In the genomic region with DNA sequence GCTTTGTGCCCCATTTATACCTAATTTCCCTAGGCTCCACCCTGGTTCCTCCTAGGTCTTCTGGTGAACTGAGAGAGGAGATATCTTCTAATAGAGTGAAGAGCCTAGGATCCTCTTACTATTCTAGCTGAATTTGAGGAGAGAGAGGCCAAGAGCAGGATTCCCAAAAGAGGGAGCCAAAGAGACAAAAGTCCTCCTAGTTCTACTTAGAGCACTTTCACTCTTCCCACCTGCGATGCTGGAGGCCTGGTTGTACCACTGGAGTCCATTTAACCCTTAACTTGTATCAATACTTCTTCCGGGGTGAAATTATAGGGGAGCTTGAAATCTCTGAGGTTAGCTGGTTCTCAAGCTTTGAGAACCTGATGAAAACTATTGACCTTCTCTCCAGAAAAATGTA, we compare ENCODE assay signal across 12 cellular contexts. TPM values are rescaled to one million over a fixed set of nuclear protein-coding genes. Genes with fewer than 3 reads are reported as not detected.
DNase-seq lines count a peak whose midpoint lies in the region; ATAC-seq, FAIRE-seq and TF ChIP-seq lines count a peak whose summit lies in the region.
"Had no signal": no experiment of that assay in that cellular context is flagged by ENCODE, and none has a peak within 500 bp of the region (broad histone marks: within the 10 kb centered on the region; RNA-seq: fewer than 3 reads in every experiment).

No MANE protein-coding gene starts in this region.

- no peaks in the 10 kb centered on the region for H3K27me3 ChIP-seq in small intestine (ENCODE audit: control insufficient read depth in 2 of 2, insufficient read depth in 2 of 2, low read length in 2 of 2)

- 31 to 44% (median 37%) methylated on average over 2 of the region's 2 CpGs for WGBS in small intestine, 3 donors

- H3K27ac Mint-ChIP-seq in stimulated activated effector memory CD8-positive, alpha-beta T cell treated with anti-CD3 and anti-CD28 coated beads, Interleukin-12 subunit alpha, Interleukin-12 subunit beta, amount 100 ng/mL, for 72 hours: no peak overlapping the region
- H3K27ac Mint-ChIP-seq: CD8-positive, alpha-beta memory T cell had no signal

- peak; percentile 64 for TF ChIP-seq CTCF in epithelial cell of proximal tubule (conservative IDR thresholded peaks at IDR 0.05; ENCODE audit: low read depth, low read length)

- H3K4me3 ChIP-seq in epithelial cell of proximal tubule (ENCODE audit: low read depth, low read length): no peak overlapping the region
- H3K4me3 ChIP-seq in small intestine (ENCODE audit: low read depth in 1 of 2, low read length in 2 of 2): no peak overlapping the region

- peak; percentile 32 for DNase-seq in NCI-H748 (lab: John Stamatoyannopoulos, UW; ENCODE audit: unreplicated experiment)
- DNase-seq in NCI-H748 treated with DMSO at 0.1 percent for 48 hours (lab: John Stamatoyannopoulos, UW): no peak
- DNase-seq in NCI-H82 (lab: John Stamatoyannopoulos, UW): peak; percentile 63
- DNase-seq in epithelial cell of proximal tubule (ENCODE audit: low read depth): no peak
- peak; percentile 29 for DNase-seq in small intestine
- no peak for DNase-seq in stimulated activated effector memory CD8-positive, alpha-beta T cell treated with anti-CD3 and anti-CD28 coated beads, Interleukin-12 subunit alpha, Interleukin-12 subunit beta, amount 100 ng/mL, for 72 hours (ENCODE audit: low spot score in 2 of 2)
- DNase-seq: activated gamma-delta T cell treated with Interleukin-2 at 50 U/mL for 16 hours; CD8-positive, alpha-beta memory T cell; glutamatergic neuron had no signal

- H3K4me1 Mint-ChIP-seq in stimulated activated effector memory CD8-positive, alpha-beta T cell treated with anti-CD3 and anti-CD28 coated beads, Interleukin-12 subunit alpha, Interleukin-12 subunit beta, amount 100 ng/mL, for 72 hours: peaks cover 8% of the 10 kb centered on the region

- H3K9me3 ChIP-seq in small intestine (ENCODE audit: control insufficient read depth, low read depth): no peaks in the 10 kb centered on the region

- H3K4me1 ChIP-seq in small intestine (ENCODE audit: control insufficient read depth in 2 of 2, insufficient read depth in 1 of 2, low read depth in 1 of 2, low read length in 1 of 2): peaks cover under 1 to 3% of the 10 kb centered on the region in 2 donors

- no peak overlapping the region for H3K4me3 Mint-ChIP-seq in stimulated activated effector memory CD8-positive, alpha-beta T cell treated with anti-CD3 and anti-CD28 coated beads, Interleukin-12 subunit alpha, Interleukin-12 subunit beta, amount 100 ng/mL, for 72 hours
- H3K4me3 Mint-ChIP-seq: CD8-positive, alpha-beta memory T cell had no signal

- peaks cover 2% of the 10 kb centered on the region for H3K9me3 Mint-ChIP-seq in stimulated activated effector memory CD8-positive, alpha-beta T cell treated with anti-CD3 and anti-CD28 coated beads, Interleukin-12 subunit alpha, Interleukin-12 subunit beta, amount 100 ng/mL, for 72 hours
- H3K9me3 Mint-ChIP-seq: CD8-positive, alpha-beta memory T cell had no signal

- no peak overlapping the region for H3K27ac ChIP-seq in small intestine (ENCODE audit: low read depth in 1 of 2, low read length in 1 of 2)

- H3K36me3 ChIP-seq in small intestine (ENCODE audit: control insufficient read depth in 2 of 2, insufficient read depth in 2 of 2, low read length in 2 of 2): no peaks in the 10 kb centered on the region

- no peak for ATAC-seq in stimulated activated effector memory CD8-positive, alpha-beta T cell treated with anti-CD3 and anti-CD28 coated beads, Interleukin-12 subunit alpha, Interleukin-12 subunit beta, amount 100 ng/mL, for 72 hours
- ATAC-seq in HG02571 (IDR thresholded peaks at IDR 0.05; ENCODE audit: unreplicated experiment) (no peak), GM21381 (IDR thresholded peaks at IDR 0.05; ENCODE audit: unreplicated experiment) (no peak)
- ATAC-seq: Right ventricle myocardium inferior had no signal

- peaks cover 12% of the 10 kb centered on the region for H3K36me3 Mint-ChIP-seq in stimulated activated effector memory CD8-positive, alpha-beta T cell treated with anti-CD3 and anti-CD28 coated beads, Interleukin-12 subunit alpha, Interleukin-12 subunit beta, amount 100 ng/mL, for 72 hours

- no peak for FAIRE-seq in small intestine (lab: Jason Lieb, UNC)

RNA-seq across cellular contexts. Expression of gene SSH2, which starts 3.4 kb away (rescaled TPM):
- total RNA-seq in epithelial cell of proximal tubule: 15.2 and 19.8 TPM in 2 replicates
- 10 to 100 TPM; 11.6 to 14.8 (median 12.4) TPM for polyA plus RNA-seq in small intestine

RNA-seq across cellular contexts. Expression of gene EFCAB5, which starts 8.1 kb away (rescaled TPM):
- 0.29 and 2.5 TPM in 2 replicates for total RNA-seq in epithelial cell of proximal tubule
- under 1 TPM in 1 of 3 donors, not detected in 2; 0.10 TPM for polyA plus RNA-seq in small intestine
- total RNA-seq: Right ventricle myocardium inferior had no signal

Comparison
In these comparisons a context has a peak if more than half of its experiments do, and no peak if none do; other contexts are left out.
1. DNase-seq: peak in NCI-H748 (single experiment), NCI-H82 (single experiment) and small intestine (single experiment); none in NCI-H748 treated with DMSO at 0.1 percent for 48 hours (single experiment), epithelial cell of proximal tubule (single experiment) and stimulated activated effector memory CD8-positive, alpha-beta T cell treated with anti-CD3 and anti-CD28 coated beads, Interleukin-12 subunit alpha, Interleukin-12 subunit beta, amount 100 ng/mL, for 72 hours (0 of 2).